Comparison of ENCODE assay signal across 10 cellular contexts in the genomic region with DNA sequence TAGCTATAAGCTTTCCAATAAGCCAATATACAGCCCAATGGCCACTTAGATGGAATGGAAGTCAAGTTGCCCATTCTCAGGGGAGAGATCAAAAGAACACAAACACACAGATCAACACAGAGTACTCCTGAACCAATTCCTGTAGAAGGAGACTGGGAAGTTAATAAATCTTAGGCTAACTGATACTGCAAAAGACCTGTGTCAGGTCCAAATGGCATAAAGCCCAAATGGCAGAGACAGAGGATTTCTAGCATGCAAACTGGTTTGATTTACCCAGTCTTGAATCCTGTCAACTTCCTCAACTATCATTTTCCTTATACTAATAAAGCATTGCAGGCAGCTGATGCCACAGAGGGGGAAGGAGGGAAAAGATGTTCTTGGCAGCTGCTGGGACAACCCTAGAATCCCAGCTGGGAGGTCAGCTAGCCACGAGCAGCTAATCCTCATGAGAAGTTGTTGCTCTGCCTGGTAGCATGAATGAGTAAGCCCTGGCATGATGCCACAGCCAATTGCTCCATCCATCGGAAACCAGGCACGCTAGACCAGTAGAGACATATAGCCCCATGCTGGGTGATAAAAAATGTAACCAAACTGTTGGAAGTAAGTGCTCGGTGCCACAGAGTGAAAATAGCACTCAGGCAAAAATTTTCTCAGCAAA. TPM values are rescaled to one million over a fixed set of nuclear protein-coding genes. Genes with fewer than 3 reads are reported as not detected.
DNase-seq lines count a peak whose midpoint lies in the region; ATAC-seq and TF ChIP-seq lines count a peak whose summit lies in the region.
"Had no signal": no experiment of that assay in that cellular context is flagged by ENCODE, and none has a peak within 500 bp of the region (broad histone marks: within the 10 kb centered on the region; RNA-seq: fewer than 3 reads in every experiment).

No MANE protein-coding gene starts in this region.

- no peak overlapping the region for H3K4me3 ChIP-seq in ascending aorta
- H3K4me3 ChIP-seq in skeletal muscle tissue (ENCODE audit: low read length in 3 of 3) = no peak overlapping the region

- ATAC-seq in GM19395 (IDR thresholded peaks at IDR 0.05; ENCODE audit: unreplicated experiment) (no peak), GM18858 (IDR thresholded peaks at IDR 0.05; ENCODE audit: unreplicated experiment) (no peak), GM21423 (IDR thresholded peaks at IDR 0.05; ENCODE audit: unreplicated experiment) (no peak)
- ATAC-seq: activated CD4-positive, alpha-beta T cell treated with anti-CD3 and anti-CD28 coated beads for 36 hours had no signal

- no peaks in the 10 kb centered on the region for H3K27me3 ChIP-seq in ascending aorta
- peaks cover 0 to 2% (median 0%) of the 10 kb centered on the region in 3 donors for H3K27me3 ChIP-seq in skeletal muscle tissue (ENCODE audit: control insufficient read depth in 3 of 3, insufficient read depth in 3 of 3, low read length in 3 of 3)

- no peaks in the 10 kb centered on the region for H3K36me3 ChIP-seq in ascending aorta
- no peaks in the 10 kb centered on the region for H3K36me3 ChIP-seq in skeletal muscle tissue (ENCODE audit: control insufficient read depth in 3 of 3, insufficient read depth in 3 of 3, low read length in 3 of 3)

- H3K9me3 ChIP-seq in ascending aorta (no peaks in the 10 kb centered on the region), skeletal muscle tissue (ENCODE audit: control insufficient read depth in 3 of 3, low read length in 3 of 3) (no peaks in the 10 kb centered on the region)

- no peak for TF ChIP-seq CTCF in ascending aorta (IDR thresholded peaks at IDR 0.05)

- intact Hi-C loops in ascending aorta (cut with DNase I) = no loop called here

- DNase-seq in GOT3 (lab: John Stamatoyannopoulos, UW) (peak; percentile 15), ascending aorta (ENCODE audit: low spot score in 2 of 2) (peak; percentile 69 to 88), hepatic stellate cell (ENCODE audit: low spot score) (peak; percentile 32), NCI-H345 (lab: John Stamatoyannopoulos, UW) (no peak)
- DNase-seq: activated CD4-positive, alpha-beta T cell treated with anti-CD3 and anti-CD28 coated beads for 36 hours; NCI-H2171 treated with DMSO at 0.1 percent for 48 hours had no signal

- H3K27ac ChIP-seq in ascending aorta (peak overlapping the region in 1 of 2 donors; percentile 38), skeletal muscle tissue (ENCODE audit: low read depth, low read length) (peak overlapping the region; percentile 52)

- H3K9ac ChIP-seq in skeletal muscle tissue (ENCODE audit: low read depth in 1 of 3, low read length in 3 of 3) = no peak overlapping the region

- H3K4me1 ChIP-seq in ascending aorta (no peaks in the 10 kb centered on the region), skeletal muscle tissue (ENCODE audit: control insufficient read depth in 3 of 3, insufficient read depth in 3 of 3, low read length in 3 of 3) (no peaks in the 10 kb centered on the region)

RNA-seq across cellular contexts. Expression of gene ANG, which starts 26.2 kb away (rescaled TPM):
- 4.2 TPM for total RNA-seq in ascending aorta
- 3.7 TPM for total RNA-seq in skeletal muscle tissue

RNA-seq across cellular contexts. Expression of gene RNASE4, which starts 30.4 kb away (rescaled TPM):
- total RNA-seq in ascending aorta (23.2 TPM), skeletal muscle tissue (17.7 TPM)

RNA-seq across cellular contexts. Expression of gene EDDM3A, which starts 31.0 kb away (rescaled TPM):
- not detected for total RNA-seq in ascending aorta
- total RNA-seq in skeletal muscle tissue = not detected
- total RNA-seq: activated CD4-positive, alpha-beta T cell treated with anti-CD3 and anti-CD28 coated beads for 36 hours had no signal

RNA-seq across cellular contexts. Expression of gene EDDM3B, which starts 53.5 kb away (rescaled TPM):
- total RNA-seq in ascending aorta (not detected), skeletal muscle tissue (not detected)
- total RNA-seq: activated CD4-positive, alpha-beta T cell treated with anti-CD3 and anti-CD28 coated beads for 36 hours had no signal
